In genomic region chr9:119169222-119169621, GRCh38 we compare ENCODE assay signal across 7 cellular contexts.
DNase-seq lines count a peak whose midpoint lies in the region; ATAC-seq and TF ChIP-seq lines count a peak whose summit lies in the region.
"Not testable (repeated sequence)": the region's sequence is repeated elsewhere in the genome, so short reads cannot be mapped to it uniquely, and the experiment has no call there.

No MANE protein-coding gene starts in this region.

- H3K9ac ChIP-seq in NT2/D1 (ENCODE audit: insufficient read length, low read depth), result not testable (repeated sequence)

- H3K36me3 ChIP-seq in HEK293 (ENCODE audit: control insufficient read depth in 2 of 2, insufficient read depth in 1 of 2, low read length in 2 of 2); psoas muscle (ENCODE audit: insufficient read depth in 1 of 2, low read depth in 1 of 2): not testable (repeated sequence)
- H3K36me3 ChIP-seq in NT2/D1 (ENCODE audit: insufficient read depth, insufficient read length, low read length), result peaks cover 12% of the 10 kb centered on the region

- CTCF ChIA-PET in HEK293 (lab: Yijun Ruan, JAX), result not testable (repeated sequence)

- H3K27me3 Mint-ChIP-seq in endothelial cell (ENCODE audit: unreplicated experiment); mesothelial cell of epicardium (ENCODE audit: low read depth): not testable (repeated sequence)

- H3K27me3 ChIP-seq in NT2/D1 (ENCODE audit: insufficient read depth, insufficient read length); psoas muscle (ENCODE audit: insufficient read depth in 3 of 3, low read length in 2 of 3): not testable (repeated sequence)

- H3K4me3 Mint-ChIP-seq in endothelial cell (ENCODE audit: unreplicated experiment) (peak overlapping the region; percentile 86), mesothelial cell of epicardium (peak overlapping the region; percentile 72)

- H3K27ac ChIP-seq in HEK293 (ENCODE audit: extremely low read depth, low read depth, low read length); psoas muscle: not testable (repeated sequence)

- DNase-seq in NT2/D1 (ENCODE audit: low read depth, low spot score), result peak; percentile 38
- peak; percentile 20 for DNase-seq in endothelial cell (ENCODE audit: low spot score)
- peak; percentile 33 for DNase-seq in left ventricle myocardium superior
- peak; percentile 65 for DNase-seq in islet precursor cell
- peak in 1 of 2 experiments; percentile 47 for DNase-seq in mesothelial cell of epicardium (ENCODE audit: low spot score in 2 of 2, unreplicated experiment in 2 of 2)
- DNase-seq in psoas muscle, result not testable (repeated sequence)

- H3K4me1 ChIP-seq in HEK293 (ENCODE audit: control insufficient read depth, insufficient read depth, low read length); NT2/D1 (ENCODE audit: insufficient read depth, insufficient read length); psoas muscle: not testable (repeated sequence)

- not testable (repeated sequence) for H3K36me3 Mint-ChIP-seq in endothelial cell (ENCODE audit: low read depth, unreplicated experiment)
- H3K36me3 Mint-ChIP-seq in mesothelial cell of epicardium, result peaks cover 14% of the 10 kb centered on the region

- not testable (repeated sequence) for H3K9me3 ChIP-seq in HEK293 (ENCODE audit: control insufficient read depth, insufficient read depth, low read depth, low read length); NT2/D1 (ENCODE audit: insufficient read depth, low read length); psoas muscle

- not testable (repeated sequence) for H3K9me3 Mint-ChIP-seq in endothelial cell (ENCODE audit: unreplicated experiment); mesothelial cell of epicardium

- POLR2A ChIA-PET in HEK293 (lab: Yijun Ruan, JAX), result not testable (repeated sequence)

- H3K4me3 ChIP-seq in HEK293 (ENCODE audit: low read depth, low read length), result peak overlapping the region; percentile 10; the same call in 1 of the 2 replicates
- H3K4me3 ChIP-seq in NT2/D1 (ENCODE audit: insufficient read length, low read depth), result peak overlapping the region; percentile 15
- H3K4me3 ChIP-seq in psoas muscle, result peak overlapping the region; percentile 42

- H3K4me1 Mint-ChIP-seq in endothelial cell (ENCODE audit: unreplicated experiment); mesothelial cell of epicardium: not testable (repeated sequence)

- intact Hi-C loops in left ventricle myocardium superior (cut with micrococcal nuclease); psoas muscle (cut with DNase I): not testable (repeated sequence)

- peak overlapping the region; percentile 86 for H3K27ac Mint-ChIP-seq in endothelial cell (ENCODE audit: unreplicated experiment)
- peak overlapping the region; percentile 67 for H3K27ac Mint-ChIP-seq in mesothelial cell of epicardium

- TF ChIP-seq CTCF in HEK293 (tag by site-specific recombination; IDR thresholded peaks at IDR 0.05); endothelial cell (IDR thresholded peaks at IDR 0.05; ENCODE audit: unreplicated experiment); mesothelial cell of epicardium (IDR thresholded peaks at IDR 0.05; ENCODE audit: unreplicated experiment); psoas muscle (IDR thresholded peaks at IDR 0.05): not testable (repeated sequence)

- ATAC-seq in left ventricle myocardium superior, psoas muscle: not testable (repeated sequence)

- 15 to 23% (median 22%) methylated on average over 25 to 27 of the region's 27 CpGs for WGBS in psoas muscle, 3 donors
